In the genomic region with DNA sequence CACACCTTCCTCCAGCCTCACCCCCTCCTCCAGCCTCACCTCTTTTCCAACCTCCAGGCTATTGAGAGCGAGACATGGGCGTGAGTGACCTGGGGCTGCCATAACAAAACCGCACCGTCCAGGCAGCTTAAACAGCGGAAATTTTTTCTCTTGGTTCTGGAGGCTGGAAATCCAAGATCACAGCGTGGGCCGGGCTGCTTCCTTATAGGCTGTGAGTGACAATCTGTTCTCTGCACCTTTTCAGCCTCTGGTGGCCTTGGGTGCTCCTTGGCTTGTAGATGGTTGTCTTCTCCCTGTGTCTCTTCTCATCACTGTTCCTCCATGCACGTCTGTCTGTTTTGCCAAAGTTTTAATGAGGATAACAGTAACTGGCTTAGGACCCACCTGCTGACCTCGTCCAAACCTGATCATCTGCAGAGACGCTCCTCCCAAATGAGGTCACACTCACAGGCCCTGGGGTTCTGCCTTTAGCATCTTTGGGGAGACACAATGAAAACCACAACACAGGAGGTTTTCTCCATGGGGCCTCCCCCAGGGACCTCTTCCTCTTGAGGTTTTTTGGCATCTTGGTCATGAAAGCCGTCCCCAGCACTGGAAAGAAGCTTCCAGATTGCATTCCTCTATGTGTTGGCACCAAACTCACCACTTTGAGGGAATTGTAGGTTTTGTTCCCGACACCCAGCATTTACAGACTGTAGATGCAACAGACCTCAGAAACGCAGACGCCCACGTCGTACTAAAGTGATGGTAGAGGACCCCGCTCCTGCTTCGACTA, we compare ENCODE assay signal across 15 cellular contexts.
"Had no signal": no experiment of that assay in that cellular context is flagged by ENCODE, and none has a peak within 500 bp of the region (broad histone marks: within the 10 kb centered on the region; RNA-seq: fewer than 3 reads in every experiment).

No MANE protein-coding gene starts in this region.

- H3K36me3 ChIP-seq: ascending aorta, SJCRH30, thyroid gland had no signal

- H3K4me1 ChIP-seq: ascending aorta, SJCRH30, thyroid gland had no signal

- H3K9me3 ChIP-seq: ascending aorta, SJCRH30, thyroid gland had no signal

- H3K4me3 ChIP-seq: ascending aorta, SJCRH30, thyroid gland had no signal

- H3K27me3 ChIP-seq: ascending aorta, thyroid gland had no signal

- DNase-seq: activated CD4-positive, alpha-beta memory T cell treated with anti-CD3 and anti-CD28 coated beads for 36 hours; activated CD4-positive, CD25-positive, alpha-beta regulatory T cell treated with anti-CD3 and anti-CD28 coated beads, Interleukin-2, amount 50 U/mL, for 72 hours; activated naive CD4-positive, alpha-beta T cell; activated naive CD8-positive, alpha-beta T cell treated with anti-CD3 and anti-CD28 coated beads, Interleukin-2, amount 50 U/mL, for 24 hours; effector CD4-positive, alpha-beta T cell; foreskin melanocyte; kidney; midbrain; naive B cell; SJCRH30; stimulated activated CD4-positive, alpha-beta T cell treated with anti-CD3 and anti-CD28 coated beads, Interleukin-15, amount 100 ng/mL, for 24 hours; stimulated activated CD4-positive, alpha-beta T cell treated with anti-CD3 and anti-CD28 coated beads, Interleukin-4, amount 100 ng/mL, for 24 hours; stimulated activated naive CD8-positive, alpha-beta T cell treated with anti-CD3 and anti-CD28 coated beads, Interleukin-15, amount 100 ng/mL, for 72 hours; thyroid gland had no signal

- ATAC-seq: activated naive CD8-positive, alpha-beta T cell treated with anti-CD3 and anti-CD28 coated beads, Interleukin-2, amount 50 U/mL, for 24 hours; stimulated activated naive CD8-positive, alpha-beta T cell treated with anti-CD3 and anti-CD28 coated beads, Interleukin-15, amount 100 ng/mL, for 72 hours had no signal

- H3K27ac ChIP-seq: ascending aorta, SJCRH30, thyroid gland had no signal
